In the genomic region with DNA sequence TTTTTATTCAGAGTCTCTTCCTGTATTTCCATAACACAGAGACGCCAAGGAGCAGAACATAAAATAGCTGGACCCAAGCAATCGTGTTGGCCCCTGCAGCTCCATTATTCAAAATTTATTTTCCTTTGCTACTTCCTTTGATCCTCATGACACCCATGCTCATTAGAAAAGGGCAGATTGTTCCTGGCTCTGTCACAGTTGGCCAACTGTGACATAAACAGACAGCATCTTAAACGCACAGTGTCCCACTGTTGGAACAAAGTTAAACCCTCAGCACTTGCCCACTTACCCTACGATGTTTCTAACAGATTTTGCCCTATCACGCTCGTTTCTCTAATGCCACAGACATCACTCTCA, we compare ENCODE assay signal across 1 cellular context.
TF ChIP-seq lines count a peak whose summit lies in the region.

No MANE protein-coding gene starts in this region.

TF ChIP-seq in HepG2, 621 proteins besides CTCF, POLR2A, EP300 and RAD21 (continued from another document):
- TF ChIP-seq, protein P1, sequence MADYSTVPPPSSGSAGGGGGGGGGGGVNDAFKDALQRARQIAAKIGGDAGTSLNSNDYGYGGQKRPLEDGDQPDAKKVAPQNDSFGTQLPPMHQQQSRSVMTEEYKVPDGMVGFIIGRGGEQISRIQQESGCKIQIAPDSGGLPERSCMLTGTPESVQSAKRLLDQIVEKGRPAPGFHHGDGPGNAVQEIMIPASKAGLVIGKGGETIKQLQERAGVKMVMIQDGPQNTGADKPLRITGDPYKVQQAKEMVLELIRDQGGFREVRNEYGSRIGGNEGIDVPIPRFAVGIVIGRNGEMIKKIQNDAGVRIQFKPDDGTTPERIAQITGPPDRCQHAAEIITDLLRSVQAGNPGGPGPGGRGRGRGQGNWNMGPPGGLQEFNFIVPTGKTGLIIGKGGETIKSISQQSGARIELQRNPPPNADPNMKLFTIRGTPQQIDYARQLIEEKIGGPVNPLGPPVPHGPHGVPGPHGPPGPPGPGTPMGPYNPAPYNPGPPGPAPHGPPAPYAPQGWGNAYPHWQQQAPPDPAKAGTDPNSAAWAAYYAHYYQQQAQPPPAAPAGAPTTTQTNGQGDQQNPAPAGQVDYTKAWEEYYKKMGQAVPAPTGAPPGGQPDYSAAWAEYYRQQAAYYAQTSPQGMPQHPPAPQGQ (CRISPR knock-in tag; IDR thresholded peaks at IDR 0.05; ENCODE audit: borderline replicate concordance) = 0 out of 2 replicates have a peak, but pooled peaks have one; percentile 20
- TF ChIP-seq ZNF501 (CRISPR knock-in tag; IDR thresholded peaks at IDR 0.05) (0 out of 2 replicates have a peak, but pooled peaks have one; percentile 38), MYNN (CRISPR knock-in tag; IDR thresholded peaks at IDR 0.05; ENCODE audit: low read depth) (no peak)
TF ChIP-seq in HepG2: peak in this region for 3.
